31 cellular contexts compared by ENCODE assay signal in the genomic region with DNA sequence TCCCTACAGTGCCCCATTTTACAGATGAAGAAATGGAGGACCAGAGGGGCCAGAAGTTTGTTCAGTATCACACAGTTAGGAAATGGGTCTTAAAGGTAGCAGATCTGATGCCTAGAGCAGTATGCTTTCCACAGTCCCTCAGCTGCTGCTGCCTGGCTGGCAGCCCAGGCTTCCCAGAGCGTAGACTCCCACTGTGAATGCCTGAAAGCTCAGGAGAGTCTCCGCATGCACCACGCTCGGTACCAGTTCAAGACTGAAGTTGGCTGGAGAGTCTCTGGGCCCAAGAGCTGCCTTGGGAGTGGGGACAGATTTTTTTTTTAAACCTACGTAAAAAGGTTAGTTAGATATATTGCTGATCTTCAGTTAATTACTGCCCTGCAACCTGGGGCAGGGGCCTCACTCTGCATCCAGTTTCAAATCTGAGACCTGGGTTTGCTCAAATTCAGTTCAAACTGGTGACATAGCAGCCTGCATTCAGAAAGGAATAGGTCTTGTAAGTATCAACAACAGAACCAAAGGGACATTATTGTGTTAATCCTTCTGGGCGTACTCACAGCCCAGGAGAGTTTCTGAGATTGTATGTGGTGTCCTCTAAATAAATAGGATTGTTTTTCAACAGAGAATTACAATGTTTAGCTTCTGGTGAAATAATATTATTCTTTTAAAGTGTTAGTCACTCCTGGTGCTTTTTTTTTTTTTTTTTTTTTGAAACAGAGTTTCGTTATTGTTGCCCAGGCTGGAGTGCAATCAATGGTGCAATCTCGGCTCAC. TPM values are rescaled to one million over a fixed set of nuclear protein-coding genes. Genes with fewer than 3 reads are reported as not detected.
A peak's percentile ranks its signal among the peaks of the same experiment; 100 is the strongest.
DNase-seq lines count a peak whose midpoint lies in the region; ATAC-seq, FAIRE-seq and TF ChIP-seq lines count a peak whose summit lies in the region.
"Had no signal": no experiment of that assay in that cellular context is flagged by ENCODE, and none has a peak within 500 bp of the region (broad histone marks: within the 10 kb centered on the region; RNA-seq: fewer than 3 reads in every experiment).

No MANE protein-coding gene starts in this region.

- H3K9me3 ChIP-seq in HepG2 (ENCODE audit: low read length) (no peaks in the 10 kb centered on the region), right lobe of liver (no peaks in the 10 kb centered on the region), neuronal stem cell (replicated peaks in 1 of 2; ENCODE audit: control insufficient read depth in 2 of 2, insufficient read depth in 1 of 2, low read depth in 1 of 2, low read length in 2 of 2) (no peaks in the 10 kb centered on the region)
- H3K9me3 ChIP-seq: BE2C, left ventricle myocardium inferior had no signal

- H3K4ac ChIP-seq in neuronal stem cell (ENCODE audit: low read length) (no peak overlapping the region), mesendoderm (ENCODE audit: low read depth, low read length) (no peak overlapping the region)

- WGBS in HepG2 (ENCODE audit: low lambda C conversion rate) = 97% methylated on average over 8 of the region's 8 CpGs
- 93% methylated on average over 6 of the region's 8 CpGs for WGBS in right lobe of liver (ENCODE audit: insufficient coverage, low coverage, low lambda C conversion rate, missing lambda C conversion rate)
- WGBS in neuronal stem cell (ENCODE audit: extremely low coverage in 2 of 2, insufficient read length in 2 of 2, insufficient replicate concordance in 1 of 2), 2 donors = no CpG with 5 or more reads among the region's 8 CpGs
- WGBS in mesendoderm (ENCODE audit: extremely low coverage, insufficient coverage, low lambda C conversion rate) = no CpG with 5 or more reads among the region's 8 CpGs

- H2BK15ac ChIP-seq in neuronal stem cell (ENCODE audit: low read length) (no peak overlapping the region), mesendoderm (replicated peaks; ENCODE audit: low read depth) (no peak overlapping the region)

- no peak overlapping the region for H2BK12ac ChIP-seq in neuronal stem cell (ENCODE audit: low read length)

- no peak for TF ChIP-seq RAD21 in HepG2 (CRISPR knock-in tag; IDR thresholded peaks at IDR 0.05)

- no peak overlapping the region for H2AK5ac ChIP-seq in neuronal stem cell (ENCODE audit: low read depth, low read length)
- no peak overlapping the region for H2AK5ac ChIP-seq in mesendoderm (ENCODE audit: low read length)

- no peak for TF ChIP-seq CTCF in HepG2 (CRISPR knock-in tag; IDR thresholded peaks at IDR 0.05)
- no peak for TF ChIP-seq CTCF in right lobe of liver (IDR thresholded peaks at IDR 0.05)
- no peak for TF ChIP-seq CTCF in astrocyte of the spinal cord (IDR thresholded peaks at IDR 0.05; ENCODE audit: low read depth, low read length)

- H3K4me3 Mint-ChIP-seq in stimulated activated memory B cell treated with anti-CD40 and anti-IgM and Interleukin-4, amounts not matched to agents 10 μg/mL and 1 μg/mL and 100 μg/mL, for 72 hours = no peak overlapping the region
- H3K4me3 Mint-ChIP-seq: activated naive CD4-positive, alpha-beta T cell treated with anti-CD3 and anti-CD28 coated beads, Interleukin-2, amount 50 U/mL, for 24 hours; CD8-positive, alpha-beta T cell; T-helper 2 cell treated with Interferon-gamma antibody and Interleukin-4, amounts not matched to agents 5 μg/mL and 100 μg/mL, for 36 hours had no signal

- H3K4me1 ChIP-seq in HepG2 (ENCODE audit: insufficient read depth, low read length) = peaks cover 11% of the 10 kb centered on the region
- H3K4me1 ChIP-seq in right lobe of liver = peaks cover 0 to 10% (median 0%) of the 10 kb centered on the region in 4 donors
- no peaks in the 10 kb centered on the region for H3K4me1 ChIP-seq in neuronal stem cell (ENCODE audit: control insufficient read depth in 2 of 2, insufficient read depth in 1 of 2, low read depth in 1 of 2, low read length in 2 of 2)
- H3K4me1 ChIP-seq in mesendoderm (ENCODE audit: control insufficient read depth, low read depth, low read length) = no peaks in the 10 kb centered on the region
- H3K4me1 ChIP-seq: BE2C, left ventricle myocardium inferior had no signal

- peaks cover 34% of the 10 kb centered on the region for H3K79me2 ChIP-seq in HepG2 (ENCODE audit: insufficient read depth, low read length)
- no peaks in the 10 kb centered on the region for H3K79me2 ChIP-seq in mesendoderm (ENCODE audit: control insufficient read depth, insufficient read depth, low read length)

- H3K79me1 ChIP-seq in neuronal stem cell (ENCODE audit: low read depth, low read length) = peaks cover 1% of the 10 kb centered on the region
- H3K79me1 ChIP-seq in mesendoderm (ENCODE audit: low read length) = peaks cover under 1% of the 10 kb centered on the region

- peaks cover 3% of the 10 kb centered on the region; the same call in 1 of the 2 replicates for H4K20me1 ChIP-seq in HepG2 (ENCODE audit: insufficient read depth, low read length)

- no peaks in the 10 kb centered on the region for H3K9me3 Mint-ChIP-seq in stimulated activated memory B cell treated with anti-CD40 and anti-IgM and Interleukin-4, amounts not matched to agents 10 μg/mL and 1 μg/mL and 100 μg/mL, for 72 hours
- H3K9me3 Mint-ChIP-seq: activated naive CD4-positive, alpha-beta T cell treated with anti-CD3 and anti-CD28 coated beads, Interleukin-2, amount 50 U/mL, for 24 hours; CD8-positive, alpha-beta T cell; T-helper 2 cell treated with Interferon-gamma antibody and Interleukin-4, amounts not matched to agents 5 μg/mL and 100 μg/mL, for 36 hours had no signal

- peak overlapping the region; percentile 86 for H4K8ac ChIP-seq in neuronal stem cell (ENCODE audit: low read depth, low read length)
- H4K8ac ChIP-seq in mesendoderm (ENCODE audit: low read depth, low read length) = no peak overlapping the region

- no peaks in the 10 kb centered on the region for H3K27me3 Mint-ChIP-seq in stimulated activated memory B cell treated with anti-CD40 and anti-IgM and Interleukin-4, amounts not matched to agents 10 μg/mL and 1 μg/mL and 100 μg/mL, for 72 hours
- H3K27me3 Mint-ChIP-seq: activated naive CD4-positive, alpha-beta T cell treated with anti-CD3 and anti-CD28 coated beads, Interleukin-2, amount 50 U/mL, for 24 hours had no signal

- intact Hi-C loops in HepG2 (cut with micrococcal nuclease; ENCODE audit: unreplicated experiment) = no loop called here
- intact Hi-C loops in right lobe of liver (cut with DNase I) = no loop called here

- H2AFZ ChIP-seq in HepG2 (ENCODE audit: low read length) (no peak overlapping the region), neuronal stem cell (ENCODE audit: low read length) (no peak overlapping the region)

- in situ Hi-C loops in HepG2 (cut with HindIII; ENCODE audit: extremely low pct_ligation_motif_present, low pct_unique_long_range_greater_than_20kb) = no loop called here
- in situ Hi-C loops in astrocyte of the spinal cord (cut with HindIII; ENCODE audit: low sequenced_read_pairs) = no loop called here

- H3K9ac ChIP-seq in HepG2 (ENCODE audit: insufficient read depth, low read depth, low read length) (no peak overlapping the region), neuronal stem cell (ENCODE audit: low read depth, low read length, poor library complexity) (peak overlapping the region; percentile 30), mesendoderm (ENCODE audit: low read length) (no peak overlapping the region)

- no peak overlapping the region for H3K23ac ChIP-seq in neuronal stem cell (ENCODE audit: low read depth, low read length, poor library complexity)
- no peak overlapping the region for H3K23ac ChIP-seq in mesendoderm (ENCODE audit: low read length)

- H4K91ac ChIP-seq in neuronal stem cell (ENCODE audit: low read depth, low read length, poor library complexity) = no peak overlapping the region

- H2BK120ac ChIP-seq in neuronal stem cell (ENCODE audit: low read depth, low read length) = no peak overlapping the region
- no peak overlapping the region for H2BK120ac ChIP-seq in mesendoderm (ENCODE audit: low read depth, low read length)

- ATAC-seq in HepG2 (peak; percentile 28; the same call in 1 of the 3 replicates), right lobe of liver (no peak), HG03159 (IDR thresholded peaks at IDR 0.05; ENCODE audit: unreplicated experiment) (no peak)
- no peak for ATAC-seq in stimulated activated memory B cell treated with anti-CD40 and anti-IgM and Interleukin-4, amounts not matched to agents 10 μg/mL and 1 μg/mL and 100 μg/mL, for 72 hours
- ATAC-seq: CD8-positive, alpha-beta T cell had no signal

- TF ChIP-seq EP300 in HepG2 (IDR thresholded peaks at IDR 0.05; ENCODE audit: low read depth in 2 of 2, low read length in 2 of 2) = no peak
- no peak for TF ChIP-seq EP300 in HepG2 (CRISPR knock-in tag; IDR thresholded peaks at IDR 0.05; ENCODE audit: borderline replicate concordance)

- H3K14ac ChIP-seq in neuronal stem cell (ENCODE audit: low read length) = peak overlapping the region; percentile 39

- H3K27me3 ChIP-seq in HepG2 (ENCODE audit: control insufficient read depth in 1 of 2, insufficient read depth in 2 of 2, low read length in 2 of 2) (no peaks in the 10 kb centered on the region), right lobe of liver (no peaks in the 10 kb centered on the region), neuronal stem cell (ENCODE audit: control insufficient read depth in 3 of 3, insufficient read depth in 3 of 3, low read depth in 1 of 3, low read length in 3 of 3) (no peaks in the 10 kb centered on the region), mesendoderm (ENCODE audit: insufficient read depth, low read length, poor library complexity) (no peaks in the 10 kb centered on the region)
- H3K27me3 ChIP-seq: BE2C, cardiac muscle cell had no signal

- H3K27ac ChIP-seq in HepG2 (ENCODE audit: extremely low read length, insufficient read depth, low read length) = no peak overlapping the region
- no peak overlapping the region for H3K27ac ChIP-seq in right lobe of liver
- H3K27ac ChIP-seq in neuronal stem cell (replicated peaks; ENCODE audit: low read length) = no peak overlapping the region
- no peak overlapping the region for H3K27ac ChIP-seq in mesendoderm (ENCODE audit: low read depth, low read length)
- H3K27ac ChIP-seq: cardiac muscle cell, left ventricle myocardium inferior, skin epidermis had no signal

- H4K5ac ChIP-seq in mesendoderm (ENCODE audit: low read length) = no peak overlapping the region

- peaks cover 7% of the 10 kb centered on the region for H3K4me1 Mint-ChIP-seq in stimulated activated memory B cell treated with anti-CD40 and anti-IgM and Interleukin-4, amounts not matched to agents 10 μg/mL and 1 μg/mL and 100 μg/mL, for 72 hours

- no peak overlapping the region for H3K4me2 ChIP-seq in HepG2 (ENCODE audit: low read depth, low read length)
- H3K4me2 ChIP-seq in neuronal stem cell (ENCODE audit: insufficient read depth, low read length, poor library complexity, severe bottlenecking) = no peak overlapping the region
- no peak overlapping the region for H3K4me2 ChIP-seq in mesendoderm (ENCODE audit: low read length)

- CTCF ChIA-PET in HepG2 (lab: Yijun Ruan, JAX; ENCODE audit: low intra/inter-chr PET ratio, low total read pairs) = no interaction called here

- peaks cover 44% of the 10 kb centered on the region for H3K36me3 Mint-ChIP-seq in stimulated activated memory B cell treated with anti-CD40 and anti-IgM and Interleukin-4, amounts not matched to agents 10 μg/mL and 1 μg/mL and 100 μg/mL, for 72 hours

- peaks cover 19 to 73% of the 10 kb centered on the region in 2 experiments for H3K36me3 ChIP-seq in HepG2 (replicated peaks in 1 of 2; ENCODE audit: control insufficient read depth in 1 of 2, insufficient read depth in 2 of 2, low read length in 2 of 2)
- peaks cover 3 to 24% (median 10%) of the 10 kb centered on the region in 4 donors for H3K36me3 ChIP-seq in right lobe of liver
- peaks cover 12 to 31% of the 10 kb centered on the region in 2 donors for H3K36me3 ChIP-seq in neuronal stem cell (replicated peaks in 1 of 2; ENCODE audit: control insufficient read depth in 2 of 2, insufficient read depth in 2 of 2, low read length in 2 of 2)
- peaks cover 7% of the 10 kb centered on the region for H3K36me3 ChIP-seq in mesendoderm (ENCODE audit: control insufficient read depth, insufficient read depth, low read length)

- no peak for DNase-seq in HepG2 (ENCODE audit: low spot score)
- no peak for DNase-seq in right lobe of liver
- DNase-seq in astrocyte of the spinal cord (ENCODE audit: low read depth, low spot score) = peak; percentile 60
- no peak for DNase-seq in neuronal stem cell (ENCODE audit: low spot score)
- DNase-seq in mesendoderm = no peak
- DNase-seq in UCSD-AML1 (lab: John Stamatoyannopoulos, UW; ENCODE audit: unreplicated experiment) = no peak
- DNase-seq: activated CD4-positive, alpha-beta T cell treated with anti-CD3 and anti-CD28 coated beads for 48 hours; activated CD8-positive, alpha-beta memory T cell treated with anti-CD3 and anti-CD28 coated beads for 24 hours; activated T-cell treated with anti-CD3 and anti-CD28 coated beads for 4 hours; BE2C; CD8-positive, alpha-beta T cell; cortex of kidney; DMS153; effector memory CD4-positive, alpha-beta T cell; glutamatergic neuron; H7; left ventricle myocardium inferior; NCI-H146; NCI-H446; NCI-H748 treated with DMSO at 0.1 percent for 48 hours; SHP77 treated with DMSO at 0.1 percent for 48 hours; stimulated activated naive CD4-positive, alpha-beta T cell treated with Interleukin-2 at 50 U/mL for 16 hours had no signal

- H3K4me3 ChIP-seq in HepG2 (replicated peaks in 1 of 3; ENCODE audit: insufficient read depth in 1 of 3, low read depth in 2 of 3, low read length in 3 of 3) = no peak overlapping the region
- H3K4me3 ChIP-seq in right lobe of liver = no peak overlapping the region
- no peak overlapping the region for H3K4me3 ChIP-seq in astrocyte of the spinal cord (ENCODE audit: low read depth, low read length)
- no peak overlapping the region for H3K4me3 ChIP-seq in neuronal stem cell (ENCODE audit: low read length in 2 of 2)
- H3K4me3 ChIP-seq in mesendoderm (ENCODE audit: low read length) = no peak overlapping the region
- H3K4me3 ChIP-seq: cardiac muscle cell, left ventricle myocardium inferior, skin epidermis had no signal

- no peak for FAIRE-seq in HepG2 (lab: Jason Lieb, UNC)
- FAIRE-seq: GM12892, islet of Langerhans, RCC 7860 had no signal

- POLR2A ChIA-PET in HepG2 (lab: Yijun Ruan, JAX) = no interaction called here

- no peak overlapping the region for H3K56ac ChIP-seq in mesendoderm (ENCODE audit: low read length)

- H3K18ac ChIP-seq in neuronal stem cell (ENCODE audit: low read length) (no peak overlapping the region), mesendoderm (ENCODE audit: low read length) (no peak overlapping the region)

- no peak for TF ChIP-seq POLR2A in HepG2 (IDR thresholded peaks at IDR 0.05; ENCODE audit: insufficient read depth in 1 of 2, low read depth in 2 of 2, low read length in 2 of 2)
- TF ChIP-seq POLR2A in right lobe of liver (IDR thresholded peaks at IDR 0.05) = no peak

- H3K27ac Mint-ChIP-seq in stimulated activated memory B cell treated with anti-CD40 and anti-IgM and Interleukin-4, amounts not matched to agents 10 μg/mL and 1 μg/mL and 100 μg/mL, for 72 hours = no peak overlapping the region
- H3K27ac Mint-ChIP-seq: activated naive CD4-positive, alpha-beta T cell treated with anti-CD3 and anti-CD28 coated beads, Interleukin-2, amount 50 U/mL, for 24 hours; CD8-positive, alpha-beta T cell; T-helper 2 cell treated with Interferon-gamma antibody and Interleukin-4, amounts not matched to agents 5 μg/mL and 100 μg/mL, for 36 hours had no signal

- no peak overlapping the region for H2BK5ac ChIP-seq in neuronal stem cell (ENCODE audit: low read length)
- no peak overlapping the region for H2BK5ac ChIP-seq in mesendoderm (ENCODE audit: low read length)

- no TSS peak for BruUV-seq in HepG2 (replicated peaks; lab: Mats Ljungman, UMichigan)

RNA-seq across cellular contexts. Expression of gene NANS, which starts 8.3 kb away (rescaled TPM):
- total RNA-seq in HepG2 (2016; rRNA removed; fragmentation: Illumina TruSeq; extraction: Trizol) (203 and 266 TPM in 2 replicates), right lobe of liver (10 to 100 TPM; 16.4 to 43.2 (median 30.2) TPM)
- total RNA-seq in HepG2 (2016; cell fraction: cytosol; rRNA removed; fragmentation: Illumina TruSeq; extraction: Trizol; ENCODE audit: low read depth) = 49.6 and 52.9 TPM in 2 replicates
- total RNA-seq in HepG2 (2016; cell fraction: insoluble cytoplasmic fraction; rRNA removed; fragmentation: Illumina TruSeq; extraction: Trizol) = 208 and 294 TPM in 2 replicates
- 63.3 and 63.6 TPM in 2 replicates for total RNA-seq in HepG2 (2016; cell fraction: membrane; rRNA removed; fragmentation: Illumina TruSeq; extraction: Trizol)
- total RNA-seq in HepG2 (2016; cell fraction: nucleus; rRNA removed; fragmentation: Illumina TruSeq; extraction: Trizol) = 77.5 and 79.4 TPM in 2 replicates
- polyA plus RNA-seq in HepG2 (2011; rRNA removed) = 80.9 and 86.9 TPM in 2 replicates
- polyA plus RNA-seq in HepG2 (2011; cell fraction: cytosol; rRNA removed) = 105 and 118 TPM in 2 replicates
- polyA plus RNA-seq in HepG2 (2011; cell fraction: nucleus; rRNA removed) = 34.7 and 37.4 TPM in 2 replicates
- 84.8 and 103 TPM in 2 replicates for polyA plus RNA-seq in HepG2 (2012)
- 42.6 and 48.8 TPM in 2 replicates for polyA plus RNA-seq in HepG2 (2016; cell fraction: cytosol; fragmentation: Illumina TruSeq; extraction: Trizol; ENCODE audit: low read depth)
- 258 and 291 TPM in 2 replicates for polyA plus RNA-seq in HepG2 (2016; cell fraction: insoluble cytoplasmic fraction; fragmentation: Illumina TruSeq; extraction: Trizol; ENCODE audit: low read depth)
- polyA plus RNA-seq in HepG2 (2016; cell fraction: membrane; fragmentation: Illumina TruSeq; extraction: Trizol; ENCODE audit: low read depth) = 45.4 and 47.4 TPM in 2 replicates
- polyA plus RNA-seq in HepG2 (2016; cell fraction: nucleus; fragmentation: Illumina TruSeq; extraction: Trizol; ENCODE audit: insufficient read depth, low read depth) = 98.0 and 99.6 TPM in 2 replicates
- polyA minus RNA-seq in HepG2 (2011; rRNA and poly(A)+ RNA removed; ENCODE audit: low replicate concordance) = 77.2 and 87.3 TPM in 2 replicates
- polyA minus RNA-seq in HepG2 (2011; cell fraction: cytosol; rRNA and poly(A)+ RNA removed) = 32.7 and 40.5 TPM in 2 replicates
- polyA minus RNA-seq in HepG2 (2011; cell fraction: nucleus; rRNA and poly(A)+ RNA removed) = 42.8 and 50.6 TPM in 2 replicates
- 24.9 TPM for polyA plus RNA-seq in neuronal stem cell (2013, experiment 1 of 2)
- polyA plus RNA-seq in neuronal stem cell (2013, experiment 2 of 2) = 23.1 TPM
- polyA plus RNA-seq in mesendoderm (2013, experiment 1 of 2) = 82.6 TPM
- 83.9 TPM for polyA plus RNA-seq in mesendoderm (2013, experiment 2 of 2)

RNA-seq across cellular contexts. Expression of gene TRIM14, which starts 54.2 kb away (rescaled TPM):
- total RNA-seq in HepG2 (2016; rRNA removed; fragmentation: Illumina TruSeq; extraction: Trizol) = 13.0 and 13.8 TPM in 2 replicates
- total RNA-seq in HepG2 (2016; cell fraction: cytosol; rRNA removed; fragmentation: Illumina TruSeq; extraction: Trizol; ENCODE audit: low read depth) = 2.3 TPM in 2 replicates
- 12.7 and 13.4 TPM in 2 replicates for total RNA-seq in HepG2 (2016; cell fraction: insoluble cytoplasmic fraction; rRNA removed; fragmentation: Illumina TruSeq; extraction: Trizol)
- total RNA-seq in HepG2 (2016; cell fraction: membrane; rRNA removed; fragmentation: Illumina TruSeq; extraction: Trizol) = 10.0 and 10.5 TPM in 2 replicates
- 8.9 and 10.9 TPM in 2 replicates for total RNA-seq in HepG2 (2016; cell fraction: nucleus; rRNA removed; fragmentation: Illumina TruSeq; extraction: Trizol)
- polyA plus RNA-seq in HepG2 (2011; rRNA removed) = 9.2 and 10.7 TPM in 2 replicates
- polyA plus RNA-seq in HepG2 (2011; cell fraction: cytosol; rRNA removed) = 9.6 and 10.5 TPM in 2 replicates
- 17.8 and 18.3 TPM in 2 replicates for polyA plus RNA-seq in HepG2 (2011; cell fraction: nucleus; rRNA removed)
- polyA plus RNA-seq in HepG2 (2012) = 10.9 and 11.2 TPM in 2 replicates
- 2.3 and 2.5 TPM in 2 replicates for polyA plus RNA-seq in HepG2 (2016; cell fraction: cytosol; fragmentation: Illumina TruSeq; extraction: Trizol; ENCODE audit: low read depth)
- polyA plus RNA-seq in HepG2 (2016; cell fraction: insoluble cytoplasmic fraction; fragmentation: Illumina TruSeq; extraction: Trizol; ENCODE audit: low read depth) = 20.7 and 23.4 TPM in 2 replicates
- polyA plus RNA-seq in HepG2 (2016; cell fraction: membrane; fragmentation: Illumina TruSeq; extraction: Trizol; ENCODE audit: low read depth) = 10.0 and 10.7 TPM in 2 replicates
- 27.9 and 30.3 TPM in 2 replicates for polyA plus RNA-seq in HepG2 (2016; cell fraction: nucleus; fragmentation: Illumina TruSeq; extraction: Trizol; ENCODE audit: insufficient read depth, low read depth)
- polyA minus RNA-seq in HepG2 (2011; rRNA and poly(A)+ RNA removed; ENCODE audit: low replicate concordance) = 11.5 and 20.5 TPM in 2 replicates
- polyA minus RNA-seq in HepG2 (2011; cell fraction: cytosol; rRNA and poly(A)+ RNA removed) = 7.7 and 8.4 TPM in 2 replicates
- polyA minus RNA-seq in HepG2 (2011; cell fraction: nucleus; rRNA and poly(A)+ RNA removed) = 7.7 and 8.5 TPM in 2 replicates
- 10 to 100 TPM; 22.6 to 34.6 (median 27.3) TPM for total RNA-seq in right lobe of liver
- polyA plus RNA-seq in neuronal stem cell (2013, experiment 1 of 2) = 1.7 TPM
- 1.9 TPM for polyA plus RNA-seq in neuronal stem cell (2013, experiment 2 of 2)
- polyA plus RNA-seq in mesendoderm (2013, experiment 1 of 2) = 7.3 TPM
- 7.3 TPM for polyA plus RNA-seq in mesendoderm (2013, experiment 2 of 2)
